In the genomic region with DNA sequence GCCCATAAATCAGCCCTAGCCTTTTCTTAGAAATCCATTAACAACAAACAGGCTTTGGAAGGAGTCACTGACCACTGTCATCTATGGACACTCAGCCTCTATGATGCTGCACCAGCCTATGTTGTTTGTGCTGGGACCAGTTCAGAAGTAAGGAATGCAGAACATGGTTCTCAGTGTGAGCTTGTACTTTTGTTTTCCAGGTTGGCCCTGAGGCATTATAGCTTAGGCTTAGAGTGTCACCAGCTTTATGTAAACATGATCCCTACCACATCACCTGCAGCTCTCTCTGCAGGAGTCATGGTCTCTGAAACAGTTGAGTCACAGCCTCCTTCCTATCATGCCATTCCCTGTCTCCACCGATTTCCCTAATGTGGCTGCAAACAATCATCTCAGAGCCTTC, we compare ENCODE assay signal across 22 cellular contexts.
A peak's percentile ranks its signal among the peaks of the same experiment; 100 is the strongest.
DNase-seq lines count a peak whose midpoint lies in the region; ATAC-seq and TF ChIP-seq lines count a peak whose summit lies in the region.
"Had no signal": no experiment of that assay in that cellular context is flagged by ENCODE, and none has a peak within 500 bp of the region (broad histone marks: within the 10 kb centered on the region; RNA-seq: fewer than 3 reads in every experiment).

No MANE protein-coding gene starts in this region.

- no peak for TF ChIP-seq CTCF in RWPE2 (IDR thresholded peaks at IDR 0.05; ENCODE audit: poor library complexity, severe bottlenecking)

- H3K27ac ChIP-seq in RWPE2 (ENCODE audit: poor library complexity, severe bottlenecking) (no peak overlapping the region), epithelial cell of prostate (no peak overlapping the region)
- H3K27ac ChIP-seq: heart left ventricle, transverse colon had no signal

- ATAC-seq in RWPE2 (ENCODE audit: low read depth) = peak; percentile 29; the same call in 1 of the 3 replicates
- no peak for ATAC-seq in GM18858 (IDR thresholded peaks at IDR 0.05; ENCODE audit: unreplicated experiment)
- no peak for ATAC-seq in HG03045 (IDR thresholded peaks at IDR 0.05; ENCODE audit: unreplicated experiment)
- ATAC-seq: heart left ventricle, left lobe of liver had no signal

- H3K36me3 ChIP-seq in RWPE2 (ENCODE audit: low read depth) = no peaks in the 10 kb centered on the region
- no peaks in the 10 kb centered on the region for H3K36me3 ChIP-seq in H7 (replicated peaks; ENCODE audit: control insufficient read depth, insufficient read depth, low read length)
- H3K36me3 ChIP-seq: heart left ventricle, transverse colon had no signal

- DNase-seq in DMS53 treated with DMSO at 0.1 percent for 48 hours (lab: John Stamatoyannopoulos, UW; ENCODE audit: unreplicated experiment) (peak; percentile 39), M059J (ENCODE audit: low read depth) (peak; percentile 2), RWPE2 (ENCODE audit: low spot score) (no peak), epithelial cell of prostate (ENCODE audit: low read depth, low spot score) (peak; percentile 18), HuH-7.5 (ENCODE audit: low spot score) (no peak), H7 (no peak)
- DNase-seq: activated B cell treated with CpG ODN at 0.5 μM for 24 hours; activated CD4-positive, alpha-beta T cell treated with anti-CD3 and anti-CD28 coated beads, Interleukin-2, amount 50 U/mL, for 4 hours; activated effector memory CD4-positive, alpha-beta T cell treated with Interleukin-2 at 50 U/mL for 16 hours; activated naive CD8-positive, alpha-beta T cell treated with anti-CD3 and anti-CD28 coated beads, Interleukin-2, amount 10 ng/mL, durations not matched to agents 7 days and 5 days; C1 segment of cervical spinal cord; cerebellar nuclear complex; erythroblast; heart left ventricle; naive B cell; NCI-H1930; NCI-H524 treated with DMSO at 0.1 percent for 48 hours; occipital lobe; transverse colon had no signal

- peaks cover 3% of the 10 kb centered on the region for H3K27me3 ChIP-seq in RWPE2 (ENCODE audit: insufficient read depth, poor library complexity, severe bottlenecking)
- H3K27me3 ChIP-seq in H7 (ENCODE audit: control insufficient read depth, insufficient read depth, low read length) = no peaks in the 10 kb centered on the region
- H3K27me3 ChIP-seq: heart left ventricle, transverse colon had no signal

- H3K4me1 ChIP-seq in RWPE2 (ENCODE audit: insufficient read depth, poor library complexity, severe bottlenecking) = no peaks in the 10 kb centered on the region
- H3K4me1 ChIP-seq: transverse colon had no signal

- H3K4me3 ChIP-seq in RWPE2 (ENCODE audit: severe bottlenecking) (no peak overlapping the region), H7 (ENCODE audit: insufficient read depth, low read depth, low read length) (no peak overlapping the region)
- H3K4me3 ChIP-seq: heart left ventricle, transverse colon had no signal

- H3K9me3 ChIP-seq in RWPE2 (ENCODE audit: severe bottlenecking) = no peaks in the 10 kb centered on the region

Comparison
In these comparisons a context has a peak if more than half of its experiments do, and no peak if none do; other contexts are left out.
1. DNase-seq: peak in DMS53 treated with DMSO at 0.1 percent for 48 hours (single experiment), M059J (single experiment) and epithelial cell of prostate (single experiment); none in RWPE2 (single experiment), HuH-7.5 (single experiment) and H7 (single experiment).